21 cellular contexts compared by ENCODE assay signal in genomic region chr2:69959425-69959824, GRCh38.
"Had no signal": no experiment of that assay in that cellular context is flagged by ENCODE, and none has a peak within 500 bp of the region (broad histone marks: within the 10 kb centered on the region; RNA-seq: fewer than 3 reads in every experiment).

No MANE protein-coding gene starts in this region.

- H3K9me3 Mint-ChIP-seq: naive thymus-derived CD8-positive, alpha-beta T cell; nephron progenitor cell; stimulated activated naive CD8-positive, alpha-beta T cell treated with anti-CD3 and anti-CD28 coated beads, Interleukin-15, amount 100 ng/mL, for 72 hours had no signal

- H3K4me3 ChIP-seq: left lung, pancreas, smooth muscle cell, suprapubic skin, transverse colon, upper lobe of right lung, vagina had no signal

- H3K4me2 ChIP-seq: smooth muscle cell had no signal

- H3K4me3 Mint-ChIP-seq: naive thymus-derived CD8-positive, alpha-beta T cell; nephron progenitor cell; stimulated activated naive CD8-positive, alpha-beta T cell treated with anti-CD3 and anti-CD28 coated beads, Interleukin-15, amount 100 ng/mL, for 72 hours had no signal

- H3K27me3 ChIP-seq: left lung, pancreas, suprapubic skin, transverse colon, upper lobe of right lung, vagina had no signal

- H3K4me1 ChIP-seq: pancreas, suprapubic skin, upper lobe of right lung, vagina had no signal

- H3K9me3 ChIP-seq: left lung, pancreas, suprapubic skin, transverse colon, upper lobe of right lung, vagina had no signal

- H3K36me3 ChIP-seq: left lung, pancreas, suprapubic skin, transverse colon, upper lobe of right lung, vagina had no signal

- H3K27ac ChIP-seq: left lung, pancreas, suprapubic skin, transverse colon, upper lobe of right lung, vagina had no signal

- H3K27ac Mint-ChIP-seq: nephron progenitor cell; progenitor cell of endocrine pancreas; stimulated activated naive CD8-positive, alpha-beta T cell treated with anti-CD3 and anti-CD28 coated beads, Interleukin-15, amount 100 ng/mL, for 72 hours had no signal

- DNase-seq: cortex of kidney; hypothalamus; kidney; left lung; mesendoderm; nephron progenitor cell; pancreas; stimulated activated CD4-positive, alpha-beta T cell treated with anti-CD3 and anti-CD28 coated beads, Interleukin-12 subunit alpha, Interleukin-12 subunit beta, amount 100 ng/mL, for 4 hours; stimulated activated CD4-positive, alpha-beta T cell treated with anti-CD3 and anti-CD28 coated beads, Interleukin-1b, Interleukin-23, amount 100 ng/mL, for 48 hours; stimulated activated CD4-positive, alpha-beta T cell treated with anti-CD3 and anti-CD28 coated beads, Interleukin-4, amount 100 ng/mL, for 1 hour; stimulated activated CD8-positive, alpha-beta memory T cell treated with anti-CD3 and anti-CD28 coated beads, Interleukin-4, amount 100 ng/mL, for 48 hours; stimulated activated naive CD4-positive, alpha-beta T cell; stimulated activated naive CD8-positive, alpha-beta T cell treated with anti-CD3 and anti-CD28 coated beads, Interleukin-15, amount 100 ng/mL, for 72 hours; transverse colon; upper lobe of right lung had no signal

- ATAC-seq: left lung; naive thymus-derived CD8-positive, alpha-beta T cell; pancreas; sciatic nerve; stimulated activated naive CD8-positive, alpha-beta T cell treated with anti-CD3 and anti-CD28 coated beads, Interleukin-15, amount 100 ng/mL, for 72 hours; upper lobe of right lung had no signal
